In the genomic region with DNA sequence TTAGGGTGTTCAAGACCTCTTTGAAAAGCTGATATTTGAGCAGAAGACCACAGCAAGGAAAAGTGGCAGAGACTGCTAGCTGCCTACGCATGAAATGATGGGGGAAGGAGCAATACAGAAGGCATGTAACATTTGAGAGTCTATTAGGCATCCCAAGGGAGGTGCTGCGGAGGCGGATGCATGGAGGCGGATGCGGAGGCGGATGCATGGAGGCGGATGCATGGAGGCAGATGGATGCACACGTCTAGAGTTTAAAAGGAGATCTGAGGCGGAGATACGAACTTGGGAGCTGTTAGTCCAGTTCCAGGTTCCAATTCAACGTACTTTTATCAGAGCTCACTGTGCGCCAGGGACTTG, we compare ENCODE assay signal across 8 cellular contexts. TPM values are rescaled to one million over a fixed set of nuclear protein-coding genes. Genes with fewer than 3 reads are reported as not detected.
DNase-seq lines count a peak whose midpoint lies in the region; TF ChIP-seq lines count a peak whose summit lies in the region.

No MANE protein-coding gene starts in this region.

- intact Hi-C loops in activated T-helper 2 cell treated with anti-CD3 and anti-CD28 coated beads, Interferon-gamma antibody, Interleukin-2, Interleukin-4, amounts not matched to agents 10 μg/mL and 5 μg/mL and 100 μg/mL, durations not matched to agents 14 hours and 24 hours and 36 hours (cut with micrococcal nuclease): loop anchor here (1.0 to 5.0 kb wide), 5 partner anchors 16 to 553 kb away; partner anchors contain the start of genes ATP5PB, DENND2D, INKA2 and WDR77
- intact Hi-C loops in ovary (cut with DNase I): loop anchor here in 3 of 4 donors (2.0 to 10.0 kb wide), 6 partner anchors 16 to 248 kb away; partner anchors contain the start of gene INKA2 (in 1 of the 3)

- peak overlapping the region; percentile 83 to 97 for H3K27ac ChIP-seq in ovary

- H3K27me3 ChIP-seq in GM06990 (replicated peaks; ENCODE audit: control insufficient read depth, insufficient read depth, low read length) (no peaks in the 10 kb centered on the region), ovary (no peaks in the 10 kb centered on the region)

- no peaks in the 10 kb centered on the region for H3K9me3 Mint-ChIP-seq in activated T-helper 2 cell treated with anti-CD3 and anti-CD28 coated beads, Interferon-gamma antibody, Interleukin-2, Interleukin-4, amounts not matched to agents 10 μg/mL and 5 μg/mL and 100 μg/mL, durations not matched to agents 14 hours and 24 hours and 36 hours
- H3K9me3 Mint-ChIP-seq in glutamatergic neuron (ENCODE audit: unreplicated experiment): peaks cover 11% of the 10 kb centered on the region

- H3K27me3 Mint-ChIP-seq in activated T-helper 2 cell treated with anti-CD3 and anti-CD28 coated beads, Interferon-gamma antibody, Interleukin-2, Interleukin-4, amounts not matched to agents 10 μg/mL and 5 μg/mL and 100 μg/mL, durations not matched to agents 14 hours and 24 hours and 36 hours (ENCODE audit: low read depth): no peaks in the 10 kb centered on the region
- H3K27me3 Mint-ChIP-seq in glutamatergic neuron (ENCODE audit: unreplicated experiment): peaks cover 10% of the 10 kb centered on the region

- peak overlapping the region; percentile 94 for H3K27ac Mint-ChIP-seq in activated T-helper 2 cell treated with anti-CD3 and anti-CD28 coated beads, Interferon-gamma antibody, Interleukin-2, Interleukin-4, amounts not matched to agents 10 μg/mL and 5 μg/mL and 100 μg/mL, durations not matched to agents 14 hours and 24 hours and 36 hours
- peak overlapping the region; percentile 98 for H3K27ac Mint-ChIP-seq in glutamatergic neuron (ENCODE audit: unreplicated experiment)

- no peak for TF ChIP-seq EP300 in ovary (IDR thresholded peaks at IDR 0.05)

- H3K36me3 Mint-ChIP-seq in activated T-helper 2 cell treated with anti-CD3 and anti-CD28 coated beads, Interferon-gamma antibody, Interleukin-2, Interleukin-4, amounts not matched to agents 10 μg/mL and 5 μg/mL and 100 μg/mL, durations not matched to agents 14 hours and 24 hours and 36 hours (ENCODE audit: low read depth): peaks cover 26% of the 10 kb centered on the region
- no peaks in the 10 kb centered on the region for H3K36me3 Mint-ChIP-seq in glutamatergic neuron (ENCODE audit: unreplicated experiment)

- 0 to 1% (median 0%) methylated on average over 12 of the region's 12 CpGs for WGBS in ovary, 3 donors

- H3K9me3 ChIP-seq in ovary: no peaks in the 10 kb centered on the region

- TF ChIP-seq CTCF in GM06990 (IDR thresholded peaks at IDR 0.05; ENCODE audit: insufficient read depth, low read length, poor library complexity, severe bottlenecking) (no peak), HFF-Myc (IDR thresholded peaks at IDR 0.05; ENCODE audit: low read depth, low read length, missing control alignments) (no peak), glutamatergic neuron (IDR thresholded peaks at IDR 0.05; ENCODE audit: partially characterized antibody, unreplicated experiment) (no peak), ovary (IDR thresholded peaks at IDR 0.05) (no peak)

- peaks cover 47% of the 10 kb centered on the region for H3K4me1 Mint-ChIP-seq in activated T-helper 2 cell treated with anti-CD3 and anti-CD28 coated beads, Interferon-gamma antibody, Interleukin-2, Interleukin-4, amounts not matched to agents 10 μg/mL and 5 μg/mL and 100 μg/mL, durations not matched to agents 14 hours and 24 hours and 36 hours (ENCODE audit: low read depth)
- H3K4me1 Mint-ChIP-seq in glutamatergic neuron (ENCODE audit: low read depth, unreplicated experiment): peaks cover 20% of the 10 kb centered on the region

- TF ChIP-seq POLR2A in ovary (IDR thresholded peaks at IDR 0.05): no peak

- H3K4me3 ChIP-seq in GM06990 (replicated peaks; ENCODE audit: low read depth, low read length) (peak overlapping the region; percentile 77), HFF-Myc (replicated peaks; ENCODE audit: low read depth, low read length) (peak overlapping the region; percentile 81), ovary (peak overlapping the region; percentile 88)

- DNase-seq in GM06990 (ENCODE audit: extremely low read depth, insufficient read length) (no peak), HFF-Myc (ENCODE audit: extremely low read depth, low read depth) (no peak), NCI-H2171 (lab: John Stamatoyannopoulos, UW) (peak; percentile 91), glutamatergic neuron (peak; percentile 82), ovary (peak in 3 of 5 donors; percentile 51 to 58 (median 55)), cortex of kidney (lab: John Stamatoyannopoulos, UW) (no peak), pons (ENCODE audit: low spot score) (no peak)
- peak; percentile 34 for DNase-seq in activated T-helper 2 cell treated with anti-CD3 and anti-CD28 coated beads, Interferon-gamma antibody, Interleukin-2, Interleukin-4, amounts not matched to agents 10 μg/mL and 5 μg/mL and 100 μg/mL, durations not matched to agents 14 hours and 24 hours and 36 hours (ENCODE audit: low spot score)

- peak overlapping the region; percentile 87 for H3K4me3 Mint-ChIP-seq in activated T-helper 2 cell treated with anti-CD3 and anti-CD28 coated beads, Interferon-gamma antibody, Interleukin-2, Interleukin-4, amounts not matched to agents 10 μg/mL and 5 μg/mL and 100 μg/mL, durations not matched to agents 14 hours and 24 hours and 36 hours (ENCODE audit: low read depth)
- H3K4me3 Mint-ChIP-seq in glutamatergic neuron (ENCODE audit: unreplicated experiment): peak overlapping the region; percentile 94

- H3K36me3 ChIP-seq in GM06990 (ENCODE audit: control insufficient read depth, insufficient read depth, low read length) (no peaks in the 10 kb centered on the region), ovary (no peaks in the 10 kb centered on the region)

- H3K4me1 ChIP-seq in ovary (ENCODE audit: insufficient read depth): peaks cover 1% of the 10 kb centered on the region

RNA-seq across cellular contexts. Expression of gene DDX20, which starts 0.8 kb away (rescaled TPM):
- 18.6 and 20.0 TPM in 2 replicates for total RNA-seq in activated T-helper 2 cell treated with anti-CD3 and anti-CD28 coated beads, Interferon-gamma antibody, Interleukin-2, Interleukin-4, amounts not matched to agents 10 μg/mL and 5 μg/mL and 100 μg/mL, durations not matched to agents 14 hours and 24 hours and 36 hours
- total RNA-seq in glutamatergic neuron (ENCODE audit: unreplicated experiment): 17.3 TPM
- total RNA-seq in ovary: 10 to 100 TPM; 10.6 to 26.9 (median 14.5) TPM
- 10 to 100 TPM in 1 of 2 donors, 1 to 10 TPM in 1; 7.3 to 10.5 TPM for polyA plus RNA-seq in ovary

RNA-seq across cellular contexts. Expression of gene INKA2, which starts 15.7 kb away (rescaled TPM):
- 0.43 and 2.2 TPM in 2 replicates for total RNA-seq in activated T-helper 2 cell treated with anti-CD3 and anti-CD28 coated beads, Interferon-gamma antibody, Interleukin-2, Interleukin-4, amounts not matched to agents 10 μg/mL and 5 μg/mL and 100 μg/mL, durations not matched to agents 14 hours and 24 hours and 36 hours
- total RNA-seq in glutamatergic neuron (ENCODE audit: unreplicated experiment) (112 TPM), ovary (10 to 100 TPM in 4 of 7 donors, 1 to 10 TPM in 3; 2.9 to 22.2 (median 10.5) TPM)
- 1 to 10 TPM; 2.3 to 4.1 TPM for polyA plus RNA-seq in ovary

Comparison
In these comparisons a context has a peak if more than half of its experiments do, and no peak if none do; other contexts are left out.
1. DNase-seq: peak in NCI-H2171 (single experiment), activated T-helper 2 cell treated with anti-CD3 and anti-CD28 coated beads, Interferon-gamma antibody, Interleukin-2, Interleukin-4, amounts not matched to agents 10 μg/mL and 5 μg/mL and 100 μg/mL, durations not matched to agents 14 hours and 24 hours and 36 hours (single experiment), glutamatergic neuron (single experiment) and ovary (3 of 5); none in GM06990 (single experiment), HFF-Myc (single experiment), cortex of kidney (single experiment) and pons (single experiment).
2. Peak in every context shown above with its lines, with median percentiles within 50 percentile points of each other: H3K4me3 ChIP-seq.